Comparison of ENCODE assay signal across 8 cellular contexts in genomic region chr19:46600393-46601317, GRCh38.
DNase-seq lines count a peak whose midpoint lies in the region; ATAC-seq and FAIRE-seq lines count a peak whose summit lies in the region.

No MANE protein-coding gene starts in this region.

- FAIRE-seq in islet of Langerhans (lab: Jason Lieb, UNC), result peak; percentile 41

- DNase-seq in AG08396 (ENCODE audit: low spot score) (peak; percentile 98), NCI-H2227 (lab: John Stamatoyannopoulos, UW; ENCODE audit: unreplicated experiment) (peak; percentile 96)
- DNase-seq in activated CD4-positive, CD25-positive, alpha-beta regulatory T cell (lab: John Stamatoyannopoulos, UW), result peak; percentile 93 to 97 (median 94)
- peak; percentile 96 for DNase-seq in central memory CD4-positive, alpha-beta T cell
- DNase-seq in stimulated activated CD4-positive, alpha-beta T cell treated with anti-CD3 and anti-CD28 coated beads, Interleukin-12 subunit alpha, Interleukin-12 subunit beta, amount 100 ng/mL, for 24 hours (ENCODE audit: low read depth in 2 of 2), result peak; percentile 96 to 97

- peak; percentile 87 for ATAC-seq in GM18909 (IDR thresholded peaks at IDR 0.05; ENCODE audit: poor library complexity, unreplicated experiment)
- peak; percentile 76 for ATAC-seq in HG03159 (IDR thresholded peaks at IDR 0.05; ENCODE audit: unreplicated experiment)

Comparison
In these comparisons a context has a peak if more than half of its experiments do, and no peak if none do; other contexts are left out.
1. Peak in every context shown above with its lines: DNase-seq and ATAC-seq.